In genomic region chr13:27038323-27038722, GRCh38 we compare ENCODE assay signal across 13 cellular contexts.
A peak's percentile ranks its signal among the peaks of the same experiment; 100 is the strongest.
DNase-seq lines count a peak whose midpoint lies in the region; ATAC-seq and TF ChIP-seq lines count a peak whose summit lies in the region.
"Had no signal": no experiment of that assay in that cellular context is flagged by ENCODE, and none has a peak within 500 bp of the region (broad histone marks: within the 10 kb centered on the region; RNA-seq: fewer than 3 reads in every experiment).

No MANE protein-coding gene starts in this region.

- CTCF ChIA-PET in Panc1 (lab: Charles Lee), result no interaction called here

- H3K27ac ChIP-seq in Panc1 (ENCODE audit: low read length), result peak overlapping the region; percentile 98
- H3K27ac ChIP-seq: C4-2B, heart right ventricle had no signal

- ATAC-seq in Panc1, result no peak
- peak; percentile 27 for ATAC-seq in esophagus mucosa
- ATAC-seq in omental fat pad (ENCODE audit: low FRiP score), result peak; percentile 52
- ATAC-seq: right cardiac atrium had no signal

- no peak overlapping the region for H3K4me3 ChIP-seq in Panc1 (ENCODE audit: low read depth in 2 of 2, low read length in 2 of 2)
- H3K4me3 ChIP-seq: heart right ventricle had no signal

- no peaks in the 10 kb centered on the region for H3K9me3 ChIP-seq in Panc1 (ENCODE audit: control insufficient read depth, insufficient read depth, low read depth, low read length)
- H3K9me3 ChIP-seq: heart right ventricle had no signal

- in situ Hi-C loops in Panc1 (cut with HindIII; ENCODE audit: low pct_unique_long_range_greater_than_20kb, low sequenced_read_pairs), result no loop called here

- POLR2A ChIA-PET in Panc1 (lab: Charles Lee), result interaction anchor here (0.6 kb wide), 1 partner anchor 122 kb away, joined by 19 read pairs; no protein-coding TSS in a partner anchor

- TF ChIP-seq CTCF in Panc1 (IDR thresholded peaks at IDR 0.05) (no peak), omental fat pad (IDR thresholded peaks at IDR 0.05) (no peak)

- H3K36me3 ChIP-seq in Panc1 (ENCODE audit: control insufficient read depth, insufficient read depth, low read length), result no peaks in the 10 kb centered on the region
- H3K36me3 ChIP-seq: heart right ventricle had no signal

- peaks cover 60% of the 10 kb centered on the region for H3K4me1 ChIP-seq in Panc1 (ENCODE audit: control insufficient read depth, insufficient read depth, low read length)

- no peaks in the 10 kb centered on the region for H3K27me3 ChIP-seq in Panc1 (ENCODE audit: control insufficient read depth, insufficient read depth, low read length)

- intact Hi-C loops in Panc1 (cut with micrococcal nuclease; ENCODE audit: unreplicated experiment), result no loop called here

- BruUV-seq in Panc1 (replicated peaks; lab: Mats Ljungman, UMichigan), result no TSS peak

- DNase-seq in DMS53 treated with DMSO at 0.1 percent for 48 hours (lab: John Stamatoyannopoulos, UW; ENCODE audit: unreplicated experiment) (peak; percentile 23), Panc1 (ENCODE audit: low read depth, low spot score) (no peak), omental fat pad (ENCODE audit: low spot score) (no peak), RPMI8226 (no peak), NOMO-1 treated with DMSO at 0.1 percent for 48 hours (lab: John Stamatoyannopoulos, UW; ENCODE audit: unreplicated experiment) (no peak), NCI-H146 (lab: John Stamatoyannopoulos, UW) (no peak)
- no peak for DNase-seq in activated effector memory CD4-positive, alpha-beta T cell treated with anti-CD3 and anti-CD28 coated beads, Interleukin-2, amount 50 U/mL, for 16 hours
- DNase-seq: activated B cell treated with CpG ODN at 0.5 μM for 24 hours, heart right ventricle, NCI-H345, right cardiac atrium had no signal
